8 cellular contexts compared by ENCODE assay signal in the genomic region with DNA sequence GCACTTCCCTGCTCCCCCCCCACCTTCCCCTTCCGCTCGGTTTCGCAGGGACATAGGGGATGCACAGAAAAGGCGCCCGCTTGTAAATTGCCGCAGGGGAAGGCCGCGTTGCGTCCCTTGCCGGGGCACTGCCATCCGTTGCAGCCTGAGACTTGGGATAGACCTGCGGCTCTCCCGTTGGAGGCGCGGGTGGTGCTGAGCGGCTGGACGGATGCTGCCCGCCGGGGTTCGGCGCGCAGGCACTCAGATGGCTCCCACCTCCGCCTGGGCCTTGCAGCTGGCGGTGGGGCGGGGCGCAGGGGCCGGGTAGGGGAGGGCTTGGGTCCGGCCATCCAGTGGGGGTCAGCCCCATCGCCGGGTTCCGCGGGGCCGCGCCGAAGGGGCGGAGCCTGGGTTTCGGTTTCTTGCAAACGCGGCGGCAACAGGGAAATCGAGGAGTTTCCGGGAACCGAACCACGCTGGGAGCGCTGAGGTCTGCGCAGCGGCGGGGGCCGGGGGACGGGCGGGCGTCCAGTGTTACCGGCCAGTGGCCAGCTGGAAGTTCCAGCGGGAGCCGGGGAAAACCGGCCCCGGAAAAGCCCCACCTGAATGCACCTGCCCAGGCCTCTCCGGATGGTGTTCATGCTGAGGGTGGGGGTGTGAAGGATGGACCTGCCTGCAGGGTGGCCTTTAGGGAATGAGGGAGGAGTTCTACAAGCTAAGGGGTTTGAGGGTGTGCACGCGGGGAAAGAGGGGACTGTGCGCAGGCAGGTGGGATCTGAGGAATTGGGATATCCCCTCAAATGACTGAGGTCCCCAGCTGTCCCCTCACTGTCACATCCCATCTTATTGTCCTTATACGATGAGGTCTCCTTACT. TPM values are rescaled to one million over a fixed set of nuclear protein-coding genes. Genes with fewer than 3 reads are reported as not detected.
DNase-seq lines count a peak whose midpoint lies in the region; ATAC-seq, FAIRE-seq and TF ChIP-seq lines count a peak whose summit lies in the region.

No MANE protein-coding gene starts in this region.

- no peak overlapping the region for H2BK5ac ChIP-seq in mesendoderm (ENCODE audit: low read length)

- CTCF ChIA-PET in endothelial cell of umbilical vein (lab: Charles Lee): interaction anchor here (0.6 to 8.4 kb wide), 18 partner anchors 8 to 323 kb away, joined by 3 to 220 read pairs (median 6); no protein-coding TSS in a partner anchor

- intact Hi-C loops in endothelial cell of umbilical vein (cut with micrococcal nuclease): loop anchor here (1.0 to 10.0 kb wide), 11 partner anchors 28 to 435 kb away; partner anchors contain the start of genes IL3 and SLC22A4

- WGBS in mesendoderm (ENCODE audit: extremely low coverage, insufficient coverage, low lambda C conversion rate): no CpG with 5 or more reads among the region's 62 CpGs

- H2AFZ ChIP-seq in endothelial cell of umbilical vein (ENCODE audit: low read depth, low read length): peak overlapping the region; percentile 58

- dilution Hi-C loops in endothelial cell of umbilical vein (cut with MboI; ENCODE audit: extremely low pct_ligation_motif_present, low sequenced_read_pairs): no loop called here

- FAIRE-seq in endothelial cell of umbilical vein (lab: Jason Lieb, UNC): peak; percentile 84

- H3K18ac ChIP-seq in mesendoderm (ENCODE audit: low read length): peak overlapping the region; percentile 54

- POLR2A ChIA-PET in endothelial cell of umbilical vein (lab: Charles Lee): interaction anchor here (0.6 to 1.6 kb wide), 3 partner anchors 65 to 70 kb away, joined by 3 to 6 read pairs (median 3); no protein-coding TSS in a partner anchor

- no peaks in the 10 kb centered on the region for H3K79me1 ChIP-seq in mesendoderm (ENCODE audit: low read length)

- TF ChIP-seq CTCF in 22Rv1 (IDR thresholded peaks at IDR 0.05) (no peak), GM12875 (IDR thresholded peaks at IDR 0.05; ENCODE audit: borderline replicate concordance, insufficient read depth, low read depth, low read length) (no peak), endothelial cell of umbilical vein (IDR thresholded peaks at IDR 0.05; ENCODE audit: extremely low read depth in 1 of 2, insufficient read depth in 1 of 2, low read depth in 1 of 2, low read length in 2 of 2) (no peak)

- H3K36me3 ChIP-seq in endothelial cell of umbilical vein (ENCODE audit: control insufficient read depth in 2 of 2, extremely low read depth in 1 of 2, insufficient read depth in 2 of 2, low read length in 2 of 2) (no peaks in the 10 kb centered on the region), mesendoderm (ENCODE audit: control insufficient read depth, insufficient read depth, low read length) (no peaks in the 10 kb centered on the region)

- H3K9ac ChIP-seq in endothelial cell of umbilical vein (replicated peaks; ENCODE audit: extremely low read depth, insufficient read depth, low read length): peak overlapping the region; percentile 51
- H3K9ac ChIP-seq in mesendoderm (ENCODE audit: low read length): peak overlapping the region; percentile 71

- no peak overlapping the region for H2AK5ac ChIP-seq in mesendoderm (ENCODE audit: low read length)

- peak; percentile 27 for TF ChIP-seq POLR2A in endothelial cell of umbilical vein (IDR thresholded peaks at IDR 0.05; ENCODE audit: low read depth, low read length)

- H3K4me3 ChIP-seq in GM12875 (ENCODE audit: low read depth, low read length) (peak overlapping the region; percentile 59), endothelial cell of umbilical vein (replicated peaks in 1 of 3; ENCODE audit: insufficient read depth in 1 of 3, low read depth in 1 of 3, low read length in 3 of 3) (peak overlapping the region; percentile 25 to 48 (median 39)), mesendoderm (ENCODE audit: low read length) (peak overlapping the region; percentile 23)

- no peaks in the 10 kb centered on the region for H3K27me3 ChIP-seq in endothelial cell of umbilical vein (ENCODE audit: control insufficient read depth in 2 of 2, insufficient read depth in 2 of 2, low read length in 2 of 2)
- H3K27me3 ChIP-seq in mesendoderm (ENCODE audit: insufficient read depth, low read length, poor library complexity): no peaks in the 10 kb centered on the region

- H3K27ac ChIP-seq in 22Rv1 (peak overlapping the region; percentile 71), endothelial cell of umbilical vein (ENCODE audit: insufficient read depth, low read depth, low read length) (peak overlapping the region; percentile 82), mesendoderm (ENCODE audit: low read depth, low read length) (peak overlapping the region; percentile 4)

- DNase-seq in NCI-H2227 (lab: John Stamatoyannopoulos, UW; ENCODE audit: unreplicated experiment) (peak; percentile 78), endothelial cell of umbilical vein (ENCODE audit: low read depth, low spot score) (peak; percentile 86), mesendoderm (peak; percentile 82)
- DNase-seq in activated CD8-positive, alpha-beta memory T cell treated with anti-CD3 and anti-CD28 coated beads for 24 hours: peak; percentile 87
- DNase-seq in stimulated activated naive CD4-positive, alpha-beta T cell treated with Interleukin-2 at 50 U/mL for 16 hours (lab: John Stamatoyannopoulos, UW): peak; percentile 67

- ATAC-seq in HG02763 (IDR thresholded peaks at IDR 0.05; ENCODE audit: unreplicated experiment): peak; percentile 42

- H2BK15ac ChIP-seq in mesendoderm (replicated peaks; ENCODE audit: low read depth): no peak overlapping the region

- no peak overlapping the region for H3K23ac ChIP-seq in mesendoderm (ENCODE audit: low read length)

- H3K79me2 ChIP-seq in endothelial cell of umbilical vein (ENCODE audit: control insufficient read depth, insufficient read depth, low read length) (no peaks in the 10 kb centered on the region), mesendoderm (ENCODE audit: control insufficient read depth, insufficient read depth, low read length) (no peaks in the 10 kb centered on the region)

- H4K5ac ChIP-seq in mesendoderm (ENCODE audit: low read length): no peak overlapping the region

- no peak overlapping the region for H2BK120ac ChIP-seq in mesendoderm (ENCODE audit: low read depth, low read length)

- peaks cover 36% of the 10 kb centered on the region for H3K4me1 ChIP-seq in endothelial cell of umbilical vein (ENCODE audit: control insufficient read depth, extremely low read depth, insufficient read depth, low read length)
- H3K4me1 ChIP-seq in mesendoderm (ENCODE audit: control insufficient read depth, low read depth, low read length): peaks cover 7% of the 10 kb centered on the region

- no peaks in the 10 kb centered on the region for H3K9me3 ChIP-seq in endothelial cell of umbilical vein (replicated peaks; ENCODE audit: control insufficient read depth, insufficient read depth, low read length)

- H4K20me1 ChIP-seq in endothelial cell of umbilical vein (replicated peaks; ENCODE audit: control insufficient read depth, extremely low read depth, insufficient read depth, low read length): no peaks in the 10 kb centered on the region

- BruUV-seq in endothelial cell of umbilical vein (replicated peaks; lab: Mats Ljungman, UMichigan): no TSS peak

- H4K8ac ChIP-seq in mesendoderm (ENCODE audit: low read depth, low read length): no peak overlapping the region

- H3K4me2 ChIP-seq in endothelial cell of umbilical vein (ENCODE audit: insufficient read depth, low read length): peak overlapping the region; percentile 67
- peak overlapping the region; percentile 44 for H3K4me2 ChIP-seq in mesendoderm (ENCODE audit: low read length)

- no peak overlapping the region for H3K4ac ChIP-seq in mesendoderm (ENCODE audit: low read depth, low read length)

- H3K56ac ChIP-seq in mesendoderm (ENCODE audit: low read length): peak overlapping the region; percentile 90

- no peaks in the 10 kb centered on the region for H3K9me1 ChIP-seq in endothelial cell of umbilical vein (replicated peaks; ENCODE audit: control insufficient read depth, extremely low read depth, insufficient read depth, low read length)

TF ChIP-seq in endothelial cell of umbilical vein, 7 proteins besides CTCF, POLR2A, EP300 and RAD21:
- TF ChIP-seq POLR2AphosphoS5 (IDR thresholded peaks at IDR 0.05; ENCODE audit: insufficient read depth, low read depth, low read length) (peak; percentile 60), MYC (IDR thresholded peaks at IDR 0.05; ENCODE audit: low read depth, low read length) (no peak)
TF ChIP-seq in endothelial cell of umbilical vein: peak in this region for 1.

RNA-seq across cellular contexts. Expression of gene IRF1, which starts 6.3 kb away (rescaled TPM):
- 17.7 and 28.0 TPM in 2 replicates for total RNA-seq in endothelial cell of umbilical vein
- polyA plus RNA-seq in endothelial cell of umbilical vein: 10.6 and 12.3 TPM in 2 replicates
- polyA plus RNA-seq in endothelial cell of umbilical vein (2011; cell fraction: cytosol; rRNA removed): 12.4 and 15.5 TPM in 2 replicates
- 28.0 and 32.5 TPM in 2 replicates for polyA plus RNA-seq in endothelial cell of umbilical vein (2011; cell fraction: nucleus; rRNA removed)
- polyA plus RNA-seq in endothelial cell of umbilical vein (2012): 13.7 and 15.0 TPM in 2 replicates
- polyA minus RNA-seq in endothelial cell of umbilical vein: 25.9 and 32.0 TPM in 2 replicates
- 11.5 TPM for polyA minus RNA-seq in endothelial cell of umbilical vein (2011; cell fraction: cytosol; rRNA and poly(A)+ RNA removed)
- 45.9 and 55.2 TPM in 2 replicates for polyA minus RNA-seq in endothelial cell of umbilical vein (2011; cell fraction: nucleus; rRNA and poly(A)+ RNA removed)
- polyA plus RNA-seq in mesendoderm (2013, experiment 1 of 2): 4.5 TPM
- polyA plus RNA-seq in mesendoderm (2013, experiment 2 of 2): 4.1 TPM

RNA-seq across cellular contexts. Expression of gene IL5, which starts 46.5 kb away (rescaled TPM):
- not detected in 2 replicates for total RNA-seq in endothelial cell of umbilical vein
- not detected in 2 replicates for polyA plus RNA-seq in endothelial cell of umbilical vein
- not detected in 2 replicates for polyA plus RNA-seq in endothelial cell of umbilical vein (2011; cell fraction: cytosol; rRNA removed)
- not detected in 2 replicates for polyA plus RNA-seq in endothelial cell of umbilical vein (2011; cell fraction: nucleus; rRNA removed)
- polyA plus RNA-seq in endothelial cell of umbilical vein (2012): not detected in 2 replicates
- not detected in 2 replicates for polyA minus RNA-seq in endothelial cell of umbilical vein
- polyA minus RNA-seq in endothelial cell of umbilical vein (2011; cell fraction: cytosol; rRNA and poly(A)+ RNA removed): not detected
- polyA minus RNA-seq in endothelial cell of umbilical vein (2011; cell fraction: nucleus; rRNA and poly(A)+ RNA removed): not detected in 2 replicates
- polyA plus RNA-seq in mesendoderm (2013, experiment 1 of 2): not detected
- polyA plus RNA-seq in mesendoderm (2013, experiment 2 of 2): not detected

RNA-seq across cellular contexts. Expression of gene RAD50, which starts 59.9 kb away (rescaled TPM):
- 18.7 and 20.4 TPM in 2 replicates for total RNA-seq in endothelial cell of umbilical vein
- polyA plus RNA-seq in endothelial cell of umbilical vein: 5.2 and 6.1 TPM in 2 replicates
- 7.0 and 7.2 TPM in 2 replicates for polyA plus RNA-seq in endothelial cell of umbilical vein (2011; cell fraction: cytosol; rRNA removed)
- 13.2 and 17.9 TPM in 2 replicates for polyA plus RNA-seq in endothelial cell of umbilical vein (2011; cell fraction: nucleus; rRNA removed)
- polyA plus RNA-seq in endothelial cell of umbilical vein (2012): 13.9 and 20.9 TPM in 2 replicates
- polyA minus RNA-seq in endothelial cell of umbilical vein: 10.1 and 17.6 TPM in 2 replicates
- 15.8 TPM for polyA minus RNA-seq in endothelial cell of umbilical vein (2011; cell fraction: cytosol; rRNA and poly(A)+ RNA removed)
- 19.1 and 23.6 TPM in 2 replicates for polyA minus RNA-seq in endothelial cell of umbilical vein (2011; cell fraction: nucleus; rRNA and poly(A)+ RNA removed)
- polyA plus RNA-seq in mesendoderm (2013, experiment 1 of 2): 30.2 TPM
- 31.3 TPM for polyA plus RNA-seq in mesendoderm (2013, experiment 2 of 2)

Comparison
In these comparisons a context has a peak if more than half of its experiments do, and no peak if none do; other contexts are left out.
1. Peak in every context shown above with its lines: DNase-seq, ATAC-seq, H3K4me3 ChIP-seq and H3K27ac ChIP-seq.
2. H3K27ac ChIP-seq: peak in every context shown above with its lines; median percentile 82 in endothelial cell of umbilical vein; 71 in 22Rv1; 4 in mesendoderm.